In the genomic region with DNA sequence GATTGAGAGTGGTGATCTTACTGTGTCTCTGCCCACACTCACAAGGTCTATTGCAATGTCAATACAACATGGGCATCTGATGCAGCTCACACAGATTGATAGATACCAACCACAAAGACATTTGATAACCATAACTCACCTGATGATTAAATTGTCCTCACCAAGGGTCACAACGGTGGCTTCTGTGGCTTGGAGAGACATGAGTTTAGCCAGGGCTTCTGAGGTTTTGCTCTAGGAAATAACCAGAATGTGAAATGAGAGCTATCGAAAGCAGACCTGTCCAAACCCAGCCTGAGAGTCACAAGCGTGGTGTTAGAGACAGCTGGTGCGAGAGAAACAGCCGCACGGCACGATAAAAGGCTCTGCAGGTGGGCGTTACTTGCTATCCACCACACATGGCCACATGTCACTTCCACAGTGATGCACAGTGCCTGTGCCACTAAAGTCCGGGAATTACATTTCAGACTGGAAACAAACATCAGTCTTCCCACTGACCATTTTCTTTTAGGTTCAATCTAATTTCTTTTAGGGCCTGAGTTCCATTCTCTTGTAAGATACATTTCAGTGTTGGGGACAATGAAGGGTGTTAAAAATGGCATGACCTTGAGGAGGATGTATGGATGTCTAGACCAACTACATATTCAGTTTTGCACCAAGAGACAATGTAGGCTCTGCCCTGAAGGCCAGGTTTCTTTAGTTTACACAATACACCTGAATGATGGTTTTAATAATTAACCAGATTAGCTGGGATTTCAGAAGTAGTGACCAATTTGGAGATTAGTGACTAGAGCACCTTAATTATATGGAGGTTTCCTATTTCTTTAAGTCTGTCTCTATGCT, we compare ENCODE assay signal across 12 cellular contexts. TPM values are rescaled to one million over a fixed set of nuclear protein-coding genes. Genes with fewer than 3 reads are reported as not detected.
DNase-seq lines count a peak whose midpoint lies in the region; ATAC-seq and TF ChIP-seq lines count a peak whose summit lies in the region.
"Had no signal": no experiment of that assay in that cellular context is flagged by ENCODE, and none has a peak within 500 bp of the region (broad histone marks: within the 10 kb centered on the region; RNA-seq: fewer than 3 reads in every experiment).

No MANE protein-coding gene starts in this region.

- DNase-seq in stimulated activated naive CD8-positive, alpha-beta T cell treated with anti-CD3 and anti-CD28 coated beads, Interleukin-15, Interleukin-2, amounts not matched to agents 100 U/mL and 50 U/mL, for 24 hours = no peak
- no peak for DNase-seq in stimulated activated naive CD8-positive, alpha-beta T cell treated with anti-CD3 and anti-CD28 coated beads, Interleukin-15, amount 100 ng/mL, for 72 hours
- DNase-seq in type B pancreatic cell (ENCODE audit: extremely low spot score, unreplicated experiment) (no peak), AG08396 (ENCODE audit: low spot score) (no peak)
- DNase-seq: activated CD4-positive, alpha-beta T cell treated with anti-CD3 and anti-CD28 coated beads, Interleukin-2, amount 50 U/mL, for 1 hour; glutamatergic neuron; HFFc6; RPMI8226 had no signal

- peak; percentile 25 for ATAC-seq in stimulated activated naive CD8-positive, alpha-beta T cell treated with anti-CD3 and anti-CD28 coated beads, Interleukin-15, Interleukin-2, amounts not matched to agents 100 U/mL and 50 U/mL, for 24 hours
- no peak for ATAC-seq in stimulated activated naive CD8-positive, alpha-beta T cell treated with anti-CD3 and anti-CD28 coated beads, Interleukin-15, amount 100 ng/mL, for 72 hours
- ATAC-seq in HG03460 (IDR thresholded peaks at IDR 0.05; ENCODE audit: unreplicated experiment) (peak; percentile 40), GM18868 (IDR thresholded peaks at IDR 0.05; ENCODE audit: unreplicated experiment) (no peak), GM18870 (IDR thresholded peaks at IDR 0.05; ENCODE audit: unreplicated experiment) (no peak)

- no peaks in the 10 kb centered on the region for H3K9me3 Mint-ChIP-seq in stimulated activated naive CD8-positive, alpha-beta T cell treated with anti-CD3 and anti-CD28 coated beads, Interleukin-15, amount 100 ng/mL, for 72 hours
- no peaks in the 10 kb centered on the region for H3K9me3 Mint-ChIP-seq in dendritic cell treated with granulocyte-macrophage colony-stimulating factor and Interleukin-4, amounts not matched to agents 40 ng/mL and 50 ng/mL, for 4 days
- H3K9me3 Mint-ChIP-seq in type B pancreatic cell = no peaks in the 10 kb centered on the region
- H3K9me3 Mint-ChIP-seq: HFFc6 had no signal

- no peak overlapping the region for H3K4me3 Mint-ChIP-seq in stimulated activated naive CD8-positive, alpha-beta T cell treated with anti-CD3 and anti-CD28 coated beads, Interleukin-15, amount 100 ng/mL, for 72 hours
- no peak overlapping the region for H3K4me3 Mint-ChIP-seq in dendritic cell treated with granulocyte-macrophage colony-stimulating factor and Interleukin-4, amounts not matched to agents 40 ng/mL and 50 ng/mL, for 4 days
- H3K4me3 Mint-ChIP-seq in type B pancreatic cell = no peak overlapping the region
- H3K4me3 Mint-ChIP-seq: HFFc6 had no signal

- no peak for TF ChIP-seq CTCF in type B pancreatic cell (conservative IDR thresholded peaks at IDR 0.05)

- H3K27me3 Mint-ChIP-seq in stimulated activated naive CD8-positive, alpha-beta T cell treated with anti-CD3 and anti-CD28 coated beads, Interleukin-15, amount 100 ng/mL, for 72 hours = no peaks in the 10 kb centered on the region
- H3K27me3 Mint-ChIP-seq in dendritic cell treated with granulocyte-macrophage colony-stimulating factor and Interleukin-4, amounts not matched to agents 40 ng/mL and 50 ng/mL, for 4 days = no peaks in the 10 kb centered on the region
- H3K27me3 Mint-ChIP-seq in type B pancreatic cell = no peaks in the 10 kb centered on the region

- peaks cover 28% of the 10 kb centered on the region for H3K4me1 Mint-ChIP-seq in stimulated activated naive CD8-positive, alpha-beta T cell treated with anti-CD3 and anti-CD28 coated beads, Interleukin-15, amount 100 ng/mL, for 72 hours
- peaks cover 21% of the 10 kb centered on the region for H3K4me1 Mint-ChIP-seq in dendritic cell treated with granulocyte-macrophage colony-stimulating factor and Interleukin-4, amounts not matched to agents 40 ng/mL and 50 ng/mL, for 4 days (ENCODE audit: low read depth)
- H3K4me1 Mint-ChIP-seq in type B pancreatic cell (ENCODE audit: unreplicated experiment) = peaks cover 8% of the 10 kb centered on the region

- H3K36me3 Mint-ChIP-seq in dendritic cell treated with granulocyte-macrophage colony-stimulating factor and Interleukin-4, amounts not matched to agents 40 ng/mL and 50 ng/mL, for 4 days (ENCODE audit: low read depth) = no peaks in the 10 kb centered on the region
- H3K36me3 Mint-ChIP-seq in type B pancreatic cell = peaks cover 7% of the 10 kb centered on the region

- no peak overlapping the region for H3K27ac Mint-ChIP-seq in stimulated activated naive CD8-positive, alpha-beta T cell treated with anti-CD3 and anti-CD28 coated beads, Interleukin-15, amount 100 ng/mL, for 72 hours
- H3K27ac Mint-ChIP-seq in dendritic cell treated with granulocyte-macrophage colony-stimulating factor and Interleukin-4, amounts not matched to agents 40 ng/mL and 50 ng/mL, for 4 days = peak overlapping the region; percentile 24
- H3K27ac Mint-ChIP-seq in type B pancreatic cell = peak overlapping the region; percentile 77
- H3K27ac Mint-ChIP-seq: HFFc6 had no signal

- intact Hi-C loops in dendritic cell treated with granulocyte-macrophage colony-stimulating factor and Interleukin-4, amounts not matched to agents 40 ng/mL and 50 ng/mL, for 4 days (cut with micrococcal nuclease) = no loop called here

RNA-seq across cellular contexts. Expression of a gene that starts 53.7 kb away (rescaled TPM):
- 24.0 and 27.7 TPM in 2 replicates for total RNA-seq in type B pancreatic cell (ENCODE audit: low replicate concordance)

RNA-seq across cellular contexts. Expression of a gene that starts 54.6 kb away (rescaled TPM):
- total RNA-seq in type B pancreatic cell (ENCODE audit: low replicate concordance) = 40.9 and 45.5 TPM in 2 replicates

Comparison
In these comparisons a context has a peak if more than half of its experiments do, and no peak if none do; other contexts are left out.
1. ATAC-seq: peak in stimulated activated naive CD8-positive, alpha-beta T cell treated with anti-CD3 and anti-CD28 coated beads, Interleukin-15, Interleukin-2, amounts not matched to agents 100 U/mL and 50 U/mL, for 24 hours (single experiment) and HG03460 (single experiment); none in stimulated activated naive CD8-positive, alpha-beta T cell treated with anti-CD3 and anti-CD28 coated beads, Interleukin-15, amount 100 ng/mL, for 72 hours (single experiment), GM18868 (single experiment) and GM18870 (single experiment).
2. H3K27ac Mint-ChIP-seq: peak in dendritic cell treated with granulocyte-macrophage colony-stimulating factor and Interleukin-4, amounts not matched to agents 40 ng/mL and 50 ng/mL, for 4 days (single experiment) and type B pancreatic cell (single experiment); none in stimulated activated naive CD8-positive, alpha-beta T cell treated with anti-CD3 and anti-CD28 coated beads, Interleukin-15, amount 100 ng/mL, for 72 hours (0 of 2).